In genomic region chr11:112106070-112106469, GRCh38 we compare ENCODE assay signal across 32 cellular contexts. TPM values are rescaled to one million over a fixed set of nuclear protein-coding genes. Genes with fewer than 3 reads are reported as not detected.
"Had no signal": no experiment of that assay in that cellular context is flagged by ENCODE, and none has a peak within 500 bp of the region (broad histone marks: within the 10 kb centered on the region; RNA-seq: fewer than 3 reads in every experiment).

No MANE protein-coding gene starts in this region.

- H3K27ac ChIP-seq: adrenal gland, body of pancreas, coronary artery, esophagus muscularis mucosa, ovary, prostate gland, sigmoid colon, suprapubic skin, tibial artery, upper lobe of right lung, WERI-Rb-1 had no signal

- H3K27me3 ChIP-seq: adrenal gland, body of pancreas, esophagus muscularis mucosa, ovary, sigmoid colon, suprapubic skin, tibial artery, upper lobe of right lung had no signal

- H3K27me3 Mint-ChIP-seq: activated naive CD8-positive, alpha-beta T cell treated with anti-CD3 and anti-CD28 coated beads for 36 hours; naive B cell had no signal

- H3K9me3 ChIP-seq: adrenal gland, body of pancreas, esophagus muscularis mucosa, ovary, prostate gland, sigmoid colon, suprapubic skin, tibial artery, upper lobe of right lung had no signal

- H3K9me3 Mint-ChIP-seq: activated naive CD4-positive, alpha-beta T cell treated with anti-CD3 and anti-CD28 coated beads for 36 hours; activated naive CD8-positive, alpha-beta T cell treated with anti-CD3 and anti-CD28 coated beads for 36 hours; activated T-helper 1 cell treated with anti-CD3 and anti-CD28 coated beads, Interleukin-12 subunit alpha, Interleukin-12 subunit beta, Interleukin-2, Interleukin-4 antibody, amounts not matched to agents 30 ng/mL and 10 ng/mL and 1 ng/mL, durations not matched to agents 14 hours and 24 hours and 36 hours; T-helper 1 cell treated with Interleukin-12 subunit alpha and Interleukin-12 subunit beta and Interleukin-4 antibody, amounts not matched to agents 30 μg/mL and 1 μg/mL, for 36 hours had no signal

- H3K4me1 Mint-ChIP-seq: mesothelial cell of epicardium, naive B cell had no signal

- H3K27ac Mint-ChIP-seq: activated naive CD4-positive, alpha-beta T cell treated with anti-CD3 and anti-CD28 coated beads for 36 hours; activated naive CD8-positive, alpha-beta T cell treated with anti-CD3 and anti-CD28 coated beads for 36 hours; activated T-helper 1 cell treated with anti-CD3 and anti-CD28 coated beads, Interleukin-12 subunit alpha, Interleukin-12 subunit beta, Interleukin-2, Interleukin-4 antibody, amounts not matched to agents 30 ng/mL and 10 ng/mL and 1 ng/mL, durations not matched to agents 14 hours and 24 hours and 36 hours; mesothelial cell of epicardium; T-helper 1 cell treated with Interleukin-12 subunit alpha and Interleukin-12 subunit beta and Interleukin-4 antibody, amounts not matched to agents 30 μg/mL and 1 μg/mL, for 36 hours had no signal

- ATAC-seq: activated CD4-positive, CD25-positive, alpha-beta regulatory T cell treated with anti-CD3 and anti-CD28 coated beads, Interleukin-2, amount 50 U/mL, for 24 hours; body of pancreas; left colon; upper lobe of right lung had no signal

- H3K4me1 ChIP-seq: adrenal gland, body of pancreas, esophagus muscularis mucosa, prostate gland, sigmoid colon, suprapubic skin, tibial artery, upper lobe of right lung had no signal

- H3K36me3 Mint-ChIP-seq: activated naive CD8-positive, alpha-beta T cell treated with anti-CD3 and anti-CD28 coated beads for 36 hours; mesothelial cell of epicardium; naive B cell had no signal

- DNase-seq: activated CD4-positive, alpha-beta T cell treated with anti-CD3 and anti-CD28 coated beads for 48 hours; activated CD4-positive, alpha-beta T cell treated with anti-CD3 and anti-CD28 coated beads, Interleukin-2, amount 50 U/mL, for 48 hours; activated CD8-positive, alpha-beta memory T cell treated with anti-CD3 and anti-CD28 coated beads, Interleukin-2, amount 50 U/mL, for 4 hours; activated effector memory CD4-positive, alpha-beta T cell treated with anti-CD3 and anti-CD28 coated beads, Interleukin-2, amount 50 U/mL, for 16 hours; activated naive CD4-positive, alpha-beta T cell treated with anti-CD3 and anti-CD28 coated beads for 36 hours; activated naive CD8-positive, alpha-beta T cell treated with anti-CD3 and anti-CD28 coated beads for 36 hours; activated T-cell treated with anti-CD3 and anti-CD28 coated beads, Interleukin-2, amount 50 U/mL, for 1 hour; adrenal gland; aorta; body of pancreas; foreskin melanocyte; left colon; naive B cell; ovary; sigmoid colon; stimulated activated CD4-positive, alpha-beta T cell treated with anti-CD3 and anti-CD28 coated beads, Interleukin-15, amount 100 ng/mL, for 24 hours; stimulated activated naive CD4-positive, alpha-beta T cell; T-helper 9 cell; tibial artery; upper lobe of right lung; WERI-Rb-1 had no signal

- H3K4me2 ChIP-seq: smooth muscle cell had no signal

- H3K4me3 ChIP-seq: adrenal gland, body of pancreas, coronary artery, esophagus muscularis mucosa, ovary, prostate gland, sigmoid colon, smooth muscle cell, suprapubic skin, tibial artery, upper lobe of right lung had no signal

- H3K36me3 ChIP-seq: adrenal gland, ovary, prostate gland, upper lobe of right lung, WERI-Rb-1 had no signal

- H3K4me3 Mint-ChIP-seq: activated naive CD4-positive, alpha-beta T cell treated with anti-CD3 and anti-CD28 coated beads for 36 hours; activated naive CD8-positive, alpha-beta T cell treated with anti-CD3 and anti-CD28 coated beads for 36 hours; activated T-helper 1 cell treated with anti-CD3 and anti-CD28 coated beads, Interleukin-12 subunit alpha, Interleukin-12 subunit beta, Interleukin-2, Interleukin-4 antibody, amounts not matched to agents 30 ng/mL and 10 ng/mL and 1 ng/mL, durations not matched to agents 14 hours and 24 hours and 36 hours; mesothelial cell of epicardium; naive B cell; T-helper 1 cell treated with Interleukin-12 subunit alpha and Interleukin-12 subunit beta and Interleukin-4 antibody, amounts not matched to agents 30 μg/mL and 1 μg/mL, for 36 hours had no signal

RNA-seq across cellular contexts. Expression of gene IL18, which starts 57.8 kb away (rescaled TPM):
- total RNA-seq: activated CD8-positive, alpha-beta memory T cell treated with anti-CD3 and anti-CD28 coated beads for 36 hours; activated naive CD4-positive, alpha-beta T cell treated with anti-CD3 and anti-CD28 coated beads for 36 hours had no signal
- polyA plus RNA-seq: neural cell had no signal
